8 cellular contexts compared by ENCODE assay signal in genomic region chr10:21497177-21497807, GRCh38. TPM values are rescaled to one million over a fixed set of nuclear protein-coding genes. Genes with fewer than 3 reads are reported as not detected.
DNase-seq lines count a peak whose midpoint lies in the region; ATAC-seq and TF ChIP-seq lines count a peak whose summit lies in the region.

No MANE protein-coding gene starts in this region.

- H3K27ac Mint-ChIP-seq in Caco-2 (ENCODE audit: unreplicated experiment) = peak overlapping the region; percentile 69

- no peaks in the 10 kb centered on the region for H3K79me2 ChIP-seq in OCI-LY3 (ENCODE audit: low read length)

- no peaks in the 10 kb centered on the region for H3K27me3 Mint-ChIP-seq in Caco-2 (ENCODE audit: insufficient read depth, unreplicated experiment)

- H3K4me1 Mint-ChIP-seq in Caco-2 (ENCODE audit: low read depth, unreplicated experiment) = no peaks in the 10 kb centered on the region

- TF ChIP-seq CTCF in Caco-2 (IDR thresholded peaks at IDR 0.05; ENCODE audit: insufficient read depth in 1 of 2, low read depth in 1 of 2, low read length in 1 of 2, severe bottlenecking in 1 of 2, unreplicated experiment in 1 of 2) = no peak
- TF ChIP-seq CTCF in OCI-LY3 (IDR thresholded peaks at IDR 0.05; ENCODE audit: low read depth, low read length) = no peak
- TF ChIP-seq CTCF in astrocyte of the spinal cord (IDR thresholded peaks at IDR 0.05; ENCODE audit: low read depth, low read length) = no peak

- H3K9me3 Mint-ChIP-seq in Caco-2 (ENCODE audit: unreplicated experiment) = no peaks in the 10 kb centered on the region

- H3K9ac ChIP-seq in OCI-LY3 (ENCODE audit: low read length) = peak overlapping the region; percentile 80

- H3K4me3 ChIP-seq in Caco-2 (ENCODE audit: low read depth, low read length) (peak overlapping the region; percentile 92), OCI-LY3 (ENCODE audit: low read length) (peak overlapping the region; percentile 99), astrocyte of the spinal cord (ENCODE audit: low read depth, low read length) (peak overlapping the region; percentile 79)

- H3K27ac ChIP-seq in OCI-LY3 (ENCODE audit: low read length) = no peak overlapping the region

- peak overlapping the region; percentile 83 for H3K4me2 ChIP-seq in OCI-LY3 (ENCODE audit: low read length)

- H3K9me3 ChIP-seq in Caco-2 (no peaks in the 10 kb centered on the region), OCI-LY3 (ENCODE audit: insufficient read depth, low read length) (no peaks in the 10 kb centered on the region)

- CTCF ChIA-PET in Caco-2 (lab: Charles Lee) = interaction anchor here (0.6 to 2.5 kb wide), 12 partner anchors 9 to 234 kb away, joined by 3 to 25 read pairs (median 6); partner anchors contain the start of gene SKIDA1

- POLR2A ChIA-PET in Caco-2 (lab: Charles Lee) = interaction anchor here (0.7 to 2.7 kb wide), 5 partner anchors 8 to 506 kb away, joined by 3 to 47 read pairs (median 21); partner anchors contain the start of genes DNAJC1 and SKIDA1

- in situ Hi-C loops in astrocyte of the spinal cord (cut with HindIII; ENCODE audit: low sequenced_read_pairs) = no loop called here

- intact Hi-C loops in Caco-2 (cut with micrococcal nuclease; ENCODE audit: unreplicated experiment) (loop anchor here (1.0 to 10.0 kb wide), 3 partner anchors 8 to 325 kb away; no protein-coding TSS in a partner anchor), posterior vena cava (cut with DNase I) (loop anchor here (10.0 kb wide), 3 partner anchors 222 to 422 kb away; no protein-coding TSS in a partner anchor)

- H3K36me3 Mint-ChIP-seq in Caco-2 (ENCODE audit: insufficient read depth, unreplicated experiment) = no peaks in the 10 kb centered on the region

- no TSS peak for BruUV-seq in Caco-2 (replicated peaks; lab: Mats Ljungman, UMichigan)

- ATAC-seq in HG03139 (IDR thresholded peaks at IDR 0.05; ENCODE audit: unreplicated experiment) (peak; percentile 11), HG02798 (IDR thresholded peaks at IDR 0.05; ENCODE audit: poor library complexity, unreplicated experiment) (no peak)
- ATAC-seq in activated CD4-positive, CD25-positive, alpha-beta regulatory T cell treated with anti-CD3 and anti-CD28 coated beads, Interleukin-2, amount 50 U/mL, for 24 hours = no peak

- H2AFZ ChIP-seq in OCI-LY3 (ENCODE audit: low read depth, low read length) = peak overlapping the region; percentile 89; the same call in 1 of the 2 replicates

- H3K27me3 ChIP-seq in Caco-2 (replicated peaks; ENCODE audit: control insufficient read depth, insufficient read depth, low read length) (no peaks in the 10 kb centered on the region), OCI-LY3 (ENCODE audit: low read depth, low read length) (peaks cover 23% of the 10 kb centered on the region)

- H4K20me1 ChIP-seq in OCI-LY3 (ENCODE audit: insufficient read depth, low read length) = no peaks in the 10 kb centered on the region

- H3K36me3 ChIP-seq in Caco-2 (ENCODE audit: control insufficient read depth, insufficient read depth, low read length) = no peaks in the 10 kb centered on the region
- H3K36me3 ChIP-seq in OCI-LY3 (replicated peaks; ENCODE audit: low read depth, low read length) = no peaks in the 10 kb centered on the region

- H3K4me3 Mint-ChIP-seq in Caco-2 (ENCODE audit: unreplicated experiment) = peak overlapping the region; percentile 85

- DNase-seq in Caco-2 (peak; percentile 75 to 78), astrocyte of the spinal cord (ENCODE audit: low read depth, low spot score) (peak; percentile 80), hepatic stellate cell (ENCODE audit: low spot score) (peak; percentile 81), posterior vena cava (ENCODE audit: low spot score) (peak; percentile 96)

- H3K4me1 ChIP-seq in Caco-2 (peaks cover 3% of the 10 kb centered on the region; the same call in 1 of the 2 replicates), OCI-LY3 (ENCODE audit: low read length) (peaks cover 17% of the 10 kb centered on the region)

RNA-seq across cellular contexts. Expression of gene SKIDA1, which starts 28.2 kb away (rescaled TPM):
- total RNA-seq in Caco-2 (2022) (5.7 and 6.3 TPM in 2 replicates), posterior vena cava (1 to 10 TPM in 1 of 2 donors, under 1 TPM in 1; 0.33 to 1.2 TPM)

RNA-seq across cellular contexts. Expression of gene MLLT10, which starts 36.7 kb away (rescaled TPM):
- 84.3 and 85.3 TPM in 2 replicates for total RNA-seq in Caco-2 (2022)
- total RNA-seq in posterior vena cava = 10 to 100 TPM; 31.5 to 34.0 TPM
